Comparison of ENCODE assay signal across 8 cellular contexts in genomic region chr3:178083906-178084823, GRCh38.
DNase-seq lines count a peak whose midpoint lies in the region; ATAC-seq and TF ChIP-seq lines count a peak whose summit lies in the region.

No MANE protein-coding gene starts in this region.

- intact Hi-C loops in MCF 10A (cut with micrococcal nuclease), result loop anchor here (10.0 kb wide), 1 partner anchor 241 kb away; no protein-coding TSS in a partner anchor

- POLR2A ChIA-PET in MCF 10A (lab: Yijun Ruan, JAX), result interaction anchor here (0.7 kb wide), 1 partner anchor 979 kb away, joined by 6 read pairs; no protein-coding TSS in a partner anchor

- H3K27me3 Mint-ChIP-seq in MCF 10A (ENCODE audit: insufficient read depth, unreplicated experiment), result no peaks in the 10 kb centered on the region

- no TSS peak for BruUV-seq in MCF 10A (replicated peaks; lab: Mats Ljungman, UMichigan)

- H3K9me3 Mint-ChIP-seq in MCF 10A (ENCODE audit: unreplicated experiment), result peaks cover 7% of the 10 kb centered on the region

- ATAC-seq in GM21526 (IDR thresholded peaks at IDR 0.05; ENCODE audit: low FRiP score, unreplicated experiment) (peak; percentile 54), HG03442 (IDR thresholded peaks at IDR 0.05; ENCODE audit: unreplicated experiment) (no peak), HG02623 (IDR thresholded peaks at IDR 0.05; ENCODE audit: unreplicated experiment) (no peak), GM18907 (IDR thresholded peaks at IDR 0.05; ENCODE audit: unreplicated experiment) (no peak)

- DNase-seq in NCI-H2171 treated with DMSO at 0.1 percent for 48 hours (lab: John Stamatoyannopoulos, UW) (peak; percentile 68), MCF 10A (ENCODE audit: unreplicated experiment) (peak; percentile 31), medulla oblongata (ENCODE audit: extremely low spot score) (peak; percentile 29), occipital lobe (lab: John Stamatoyannopoulos, UW) (no peak)

- no peaks in the 10 kb centered on the region for H3K36me3 Mint-ChIP-seq in MCF 10A (ENCODE audit: insufficient read depth, unreplicated experiment)

- peaks cover 10% of the 10 kb centered on the region for H3K4me1 Mint-ChIP-seq in MCF 10A (ENCODE audit: insufficient read depth, unreplicated experiment)

- CTCF ChIA-PET in MCF 10A (lab: Yijun Ruan, JAX), result interaction anchor here (0.6 to 1.3 kb wide), 3 partner anchors 10 to 290 kb away, joined by 3 to 5 read pairs (median 4); no protein-coding TSS in a partner anchor

- peak; percentile 31 for TF ChIP-seq CTCF in MCF 10A (IDR thresholded peaks at IDR 0.05; ENCODE audit: unreplicated experiment)

- no peak overlapping the region for H3K4me3 Mint-ChIP-seq in MCF 10A (ENCODE audit: unreplicated experiment)

- H3K27ac Mint-ChIP-seq in MCF 10A (ENCODE audit: low read depth, unreplicated experiment), result no peak overlapping the region
